13 cellular contexts compared by ENCODE assay signal in genomic region chr10:78165617-78166016, GRCh38.
DNase-seq lines count a peak whose midpoint lies in the region; ATAC-seq, FAIRE-seq and TF ChIP-seq lines count a peak whose summit lies in the region.
"Had no signal": no experiment of that assay in that cellular context is flagged by ENCODE, and none has a peak within 500 bp of the region (broad histone marks: within the 10 kb centered on the region; RNA-seq: fewer than 3 reads in every experiment).

No MANE protein-coding gene starts in this region.

- H3K9ac ChIP-seq in endodermal cell (ENCODE audit: extremely low read depth, low read length, poor library complexity, severe bottlenecking), result no peak overlapping the region

- H3K36me3 ChIP-seq in endodermal cell (ENCODE audit: control insufficient read depth, insufficient read depth, low read length) (no peaks in the 10 kb centered on the region), small intestine (ENCODE audit: control insufficient read depth in 2 of 2, insufficient read depth in 2 of 2, low read length in 2 of 2) (no peaks in the 10 kb centered on the region), sigmoid colon (no peaks in the 10 kb centered on the region), upper lobe of left lung (no peaks in the 10 kb centered on the region)
- H3K36me3 ChIP-seq: left ventricle myocardium inferior, SJSA1 had no signal

- H3K27me3 ChIP-seq in endodermal cell (ENCODE audit: control insufficient read depth, insufficient read depth, low read length, poor library complexity, severe bottlenecking), result no peaks in the 10 kb centered on the region
- no peaks in the 10 kb centered on the region for H3K27me3 ChIP-seq in small intestine (ENCODE audit: control insufficient read depth in 2 of 2, insufficient read depth in 2 of 2, low read length in 2 of 2)
- no peaks in the 10 kb centered on the region for H3K27me3 ChIP-seq in sigmoid colon
- H3K27me3 ChIP-seq in upper lobe of left lung, result no peaks in the 10 kb centered on the region
- H3K27me3 ChIP-seq: SJSA1 had no signal

- DNase-seq in DMS79 treated with DMSO at 0.1 percent for 48 hours (lab: John Stamatoyannopoulos, UW), result peak; percentile 7
- DNase-seq in DMS79 (lab: John Stamatoyannopoulos, UW), result no peak
- DNase-seq in NCI-H2171 treated with DMSO at 0.1 percent for 48 hours (lab: John Stamatoyannopoulos, UW), result peak; percentile 86
- DNase-seq in endodermal cell, result peak; percentile 78
- DNase-seq in small intestine, result peak; percentile 8
- DNase-seq in sigmoid colon, result no peak
- DNase-seq in medulla oblongata (ENCODE audit: extremely low spot score), result no peak
- no peak for DNase-seq in upper lobe of left lung
- DNase-seq: 8988T, erythroblast, left ventricle myocardium inferior, MM.1S had no signal

- no peak overlapping the region for H3K27ac Mint-ChIP-seq in endodermal cell

- no peaks in the 10 kb centered on the region for H3K36me3 Mint-ChIP-seq in endodermal cell (ENCODE audit: low read depth)

- no peaks in the 10 kb centered on the region for H3K9me3 Mint-ChIP-seq in endodermal cell

- intact Hi-C loops in sigmoid colon (cut with DNase I), result no loop called here

- H3K4me1 Mint-ChIP-seq in endodermal cell, result peaks cover 4% of the 10 kb centered on the region

- H3K9me3 ChIP-seq in endodermal cell (ENCODE audit: control insufficient read depth, low read length), result no peaks in the 10 kb centered on the region
- H3K9me3 ChIP-seq in small intestine (ENCODE audit: control insufficient read depth, low read depth), result no peaks in the 10 kb centered on the region
- H3K9me3 ChIP-seq in sigmoid colon, result no peaks in the 10 kb centered on the region
- peaks cover 0 to 9% (median 2%) of the 10 kb centered on the region in 4 donors for H3K9me3 ChIP-seq in upper lobe of left lung
- H3K9me3 ChIP-seq: SJSA1 had no signal

- H3K27me3 Mint-ChIP-seq in endodermal cell (ENCODE audit: insufficient read depth), result peaks cover 8% of the 10 kb centered on the region

- 54 to 72% methylated on average over 3 of the region's 3 CpGs for WGBS in endodermal cell (ENCODE audit: insufficient coverage in 1 of 2, insufficient read length in 1 of 2), 2 experiments
- WGBS in small intestine, 3 donors, result 32 to 66% (median 33%) methylated on average over 3 of the region's 3 CpGs
- 32 to 70% methylated on average over 3 of the region's 3 CpGs for WGBS in sigmoid colon, 2 donors
- 66 to 73% methylated on average over 3 of the region's 3 CpGs for WGBS in upper lobe of left lung, 2 donors

- no peak for ATAC-seq in upper lobe of left lung (ENCODE audit: low FRiP score in 2 of 2)

- H3K27ac ChIP-seq in endodermal cell (ENCODE audit: low read depth, low read length), result no peak overlapping the region
- no peak overlapping the region for H3K27ac ChIP-seq in small intestine (ENCODE audit: low read depth in 1 of 2, low read length in 1 of 2)
- H3K27ac ChIP-seq in sigmoid colon, result no peak overlapping the region
- no peak overlapping the region for H3K27ac ChIP-seq in upper lobe of left lung
- H3K27ac ChIP-seq: left ventricle myocardium inferior, SJSA1 had no signal

- TF ChIP-seq EP300 in sigmoid colon (IDR thresholded peaks at IDR 0.05), result no peak
- TF ChIP-seq EP300 in upper lobe of left lung (IDR thresholded peaks at IDR 0.05), result no peak

- H3K4me1 ChIP-seq in endodermal cell (ENCODE audit: control insufficient read depth, insufficient read depth, low read length) (no peaks in the 10 kb centered on the region), small intestine (ENCODE audit: control insufficient read depth in 2 of 2, insufficient read depth in 1 of 2, low read depth in 1 of 2, low read length in 1 of 2) (no peaks in the 10 kb centered on the region), sigmoid colon (no peaks in the 10 kb centered on the region), upper lobe of left lung (no peaks in the 10 kb centered on the region)
- H3K4me1 ChIP-seq: left ventricle myocardium inferior had no signal

- FAIRE-seq in small intestine (lab: Jason Lieb, UNC), result no peak

- TF ChIP-seq CTCF in endodermal cell (conservative IDR thresholded peaks at IDR 0.05) (peak; percentile 75), sigmoid colon (IDR thresholded peaks at IDR 0.05) (no peak), upper lobe of left lung (IDR thresholded peaks at IDR 0.05) (no peak)

- TF ChIP-seq POLR2A in sigmoid colon (IDR thresholded peaks at IDR 0.05) (no peak), upper lobe of left lung (IDR thresholded peaks at IDR 0.05) (no peak)

- H3K4me3 ChIP-seq in endodermal cell (ENCODE audit: low read length), result no peak overlapping the region
- no peak overlapping the region for H3K4me3 ChIP-seq in small intestine (ENCODE audit: low read depth in 1 of 2, low read length in 2 of 2)
- no peak overlapping the region for H3K4me3 ChIP-seq in sigmoid colon
- H3K4me3 ChIP-seq in upper lobe of left lung, result no peak overlapping the region
- H3K4me3 ChIP-seq: left ventricle myocardium inferior, SJSA1 had no signal

- no peak overlapping the region for H3K4me3 Mint-ChIP-seq in endodermal cell

Comparison
In these comparisons a context has a peak if more than half of its experiments do, and no peak if none do; other contexts are left out.
1. DNase-seq: peak in DMS79 treated with DMSO at 0.1 percent for 48 hours (single experiment), NCI-H2171 treated with DMSO at 0.1 percent for 48 hours (single experiment), endodermal cell (single experiment) and small intestine (single experiment); none in DMS79 (single experiment), sigmoid colon (single experiment), medulla oblongata (single experiment) and upper lobe of left lung (0 of 2).